Comparison of ENCODE assay signal across 13 cellular contexts in the genomic region with DNA sequence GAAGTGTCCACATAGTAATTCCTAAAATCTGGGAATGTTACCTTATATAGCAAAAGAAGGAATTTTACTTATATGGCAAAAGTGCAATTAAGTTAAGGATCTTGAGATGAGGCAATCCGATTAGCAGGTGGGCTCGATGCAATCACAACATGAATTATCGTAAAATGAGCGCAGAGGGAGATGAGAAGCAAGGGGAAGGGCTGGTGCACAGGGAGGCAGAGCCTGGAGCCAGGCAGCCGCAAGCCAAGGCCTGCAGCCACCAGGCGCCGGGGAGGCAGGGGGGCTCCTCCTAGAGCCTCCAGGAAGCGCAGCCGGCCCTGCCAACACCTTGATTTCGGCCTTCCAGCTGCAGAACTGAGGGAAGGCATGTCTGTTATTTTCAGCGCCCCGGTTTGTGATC.
"Had no signal": no experiment of that assay in that cellular context is flagged by ENCODE, and none has a peak within 500 bp of the region (broad histone marks: within the 10 kb centered on the region; RNA-seq: fewer than 3 reads in every experiment).

No MANE protein-coding gene starts in this region.

- H3K4me3 ChIP-seq: heart right ventricle, pancreas, skin epidermis, thyroid gland had no signal

- DNase-seq: activated CD4-positive, alpha-beta T cell treated with anti-CD3 and anti-CD28 coated beads, Interleukin-2, amount 50 U/mL, for 1 hour; activated effector memory CD4-positive, alpha-beta T cell treated with anti-CD3 and anti-CD28 coated beads, Interleukin-2, amount 50 U/mL, for 16 hours; activated T-cell treated with anti-CD3 and anti-CD28 coated beads, Interleukin-2, amount 50 U/mL, for 24 hours; amygdala; brain microvascular endothelial cell; cerebellar nuclear complex; endodermal cell; heart right ventricle; left ventricle myocardium superior had no signal

- ATAC-seq: SK-N-SH treated with all-trans-retinoic acid at 6 μM for 48 hours had no signal

- H3K27ac ChIP-seq: brain microvascular endothelial cell, heart right ventricle, pancreas had no signal

- H3K4me1 ChIP-seq: pancreas had no signal

- H3K36me3 ChIP-seq: brain microvascular endothelial cell, heart right ventricle, pancreas, thyroid gland had no signal

- H3K27me3 ChIP-seq: pancreas, thyroid gland had no signal

- H3K9me3 ChIP-seq: heart right ventricle, pancreas, thyroid gland had no signal
